12 cellular contexts compared by ENCODE assay signal in genomic region chr22:35749808-35750207, GRCh38. TPM values are rescaled to one million over a fixed set of nuclear protein-coding genes. Genes with fewer than 3 reads are reported as not detected.
DNase-seq lines count a peak whose midpoint lies in the region; ATAC-seq lines count a peak whose summit lies in the region.
"Had no signal": no experiment of that assay in that cellular context is flagged by ENCODE, and none has a peak within 500 bp of the region (broad histone marks: within the 10 kb centered on the region; RNA-seq: fewer than 3 reads in every experiment).

No MANE protein-coding gene starts in this region.

- H3K4me3 Mint-ChIP-seq in stimulated activated memory B cell treated with anti-CD40 and anti-IgM and Interleukin-4, amounts not matched to agents 10 μg/mL and 1 μg/mL and 100 μg/mL, for 72 hours = no peak overlapping the region

- peak overlapping the region; percentile 51 for H3K27ac ChIP-seq in SJSA1
- H3K27ac ChIP-seq: A549, upper lobe of right lung had no signal

- H3K9me3 Mint-ChIP-seq in stimulated activated memory B cell treated with anti-CD40 and anti-IgM and Interleukin-4, amounts not matched to agents 10 μg/mL and 1 μg/mL and 100 μg/mL, for 72 hours = no peaks in the 10 kb centered on the region

- peaks cover 26% of the 10 kb centered on the region for H3K4me1 Mint-ChIP-seq in stimulated activated memory B cell treated with anti-CD40 and anti-IgM and Interleukin-4, amounts not matched to agents 10 μg/mL and 1 μg/mL and 100 μg/mL, for 72 hours

- H3K9me3 ChIP-seq in SJSA1 (replicated peaks) = no peaks in the 10 kb centered on the region
- H3K9me3 ChIP-seq: A549, upper lobe of right lung had no signal

- no peak overlapping the region for H3K27ac Mint-ChIP-seq in stimulated activated memory B cell treated with anti-CD40 and anti-IgM and Interleukin-4, amounts not matched to agents 10 μg/mL and 1 μg/mL and 100 μg/mL, for 72 hours

- no peaks in the 10 kb centered on the region for H3K27me3 ChIP-seq in SJSA1 (replicated peaks)
- H3K27me3 ChIP-seq: upper lobe of right lung had no signal

- H3K4me1 ChIP-seq in SJSA1 (replicated peaks) = peaks cover 50% of the 10 kb centered on the region
- H3K4me1 ChIP-seq: A549 had no signal

- H3K27me3 Mint-ChIP-seq in stimulated activated memory B cell treated with anti-CD40 and anti-IgM and Interleukin-4, amounts not matched to agents 10 μg/mL and 1 μg/mL and 100 μg/mL, for 72 hours = peaks cover 92% of the 10 kb centered on the region

- peaks cover 52% of the 10 kb centered on the region for H3K36me3 ChIP-seq in SJSA1

- DNase-seq in NCI-H2171 treated with DMSO at 0.1 percent for 48 hours (lab: John Stamatoyannopoulos, UW) = peak; percentile 17
- DNase-seq in NCI-H2171 (lab: John Stamatoyannopoulos, UW) = no peak
- DNase-seq in SJSA1 (ENCODE audit: low read depth in 1 of 2, low spot score in 2 of 2) = peak; percentile 59 to 73
- DNase-seq in activated CD4-positive, CD25-positive, alpha-beta regulatory T cell treated with anti-CD3 and anti-CD28 coated beads, Interleukin-2, amount 50 U/mL, for 72 hours = no peak
- DNase-seq in ecto neural progenitor cell (ENCODE audit: low spot score) = no peak
- DNase-seq in dedifferentiated amniotic fluid mesenchymal stem cell (ENCODE audit: extremely low spot score) = no peak
- DNase-seq: H7, upper lobe of right lung had no signal

- no peak overlapping the region for H3K4me3 ChIP-seq in SJSA1
- H3K4me3 ChIP-seq: A549, upper lobe of right lung had no signal

- no peaks in the 10 kb centered on the region for H3K36me3 Mint-ChIP-seq in stimulated activated memory B cell treated with anti-CD40 and anti-IgM and Interleukin-4, amounts not matched to agents 10 μg/mL and 1 μg/mL and 100 μg/mL, for 72 hours

- peak; percentile 59 for ATAC-seq in HG02884 (IDR thresholded peaks at IDR 0.05; ENCODE audit: unreplicated experiment)
- ATAC-seq in stimulated activated memory B cell treated with anti-CD40 and anti-IgM and Interleukin-4, amounts not matched to agents 10 μg/mL and 1 μg/mL and 100 μg/mL, for 72 hours = peak; percentile 99
- ATAC-seq: A549, upper lobe of right lung had no signal

RNA-seq across cellular contexts. Expression of gene APOL5, which starts 32.1 kb away (rescaled TPM):
- not detected in 2 replicates for total RNA-seq in SJSA1 (2014; rRNA removed; shearing (Covaris generic))
- total RNA-seq: glomerular endothelial cell, H7, upper lobe of right lung had no signal

Comparison
In these comparisons a context has a peak if more than half of its experiments do, and no peak if none do; other contexts are left out.
1. DNase-seq: peak in NCI-H2171 treated with DMSO at 0.1 percent for 48 hours (single experiment) and SJSA1 (2 of 2); none in NCI-H2171 (single experiment), activated CD4-positive, CD25-positive, alpha-beta regulatory T cell treated with anti-CD3 and anti-CD28 coated beads, Interleukin-2, amount 50 U/mL, for 72 hours (single experiment), ecto neural progenitor cell (single experiment) and dedifferentiated amniotic fluid mesenchymal stem cell (single experiment).